ENCODE assay signal across 8 cellular contexts in genomic region chr3:48446425-48447193, GRCh38. TPM values are rescaled to one million over a fixed set of nuclear protein-coding genes. Genes with fewer than 3 reads are reported as not detected.
A peak's percentile ranks its signal among the peaks of the same experiment; 100 is the strongest.
DNase-seq lines count a peak whose midpoint lies in the region; ATAC-seq, FAIRE-seq and TF ChIP-seq lines count a peak whose summit lies in the region.

Gene ATRIP, plus strand, starts transcription at chr3:48446737. Its CDS starts 109 bp downstream, at chr3:48446846.

- DNase-seq in GM13976 (ENCODE audit: low spot score) (peak; percentile 96), NCI-H1436 (lab: John Stamatoyannopoulos, UW) (peak; percentile 66), T-helper 2 cell (peak; percentile 78 to 84 (median 83)), amygdala (lab: John Stamatoyannopoulos, UW) (peak in 55 of 56 donors; percentile 48 to 92 (median 80)), left ventricle myocardium superior (peak; percentile 94), pulmonary artery endothelial cell (ENCODE audit: low read depth, low spot score) (peak; percentile 32), urothelium cell line (ENCODE audit: low spot score) (peak; percentile 95)

- intact Hi-C loops in left ventricle myocardium superior (cut with micrococcal nuclease) = no loop called here

- peak; percentile 89 for ATAC-seq in HG02678 (IDR thresholded peaks at IDR 0.05; ENCODE audit: unreplicated experiment)
- ATAC-seq in left ventricle myocardium superior = peak; percentile 99

- in situ Hi-C loops in GM13976 (cut with MboI; ENCODE audit: low sequenced_read_pairs, unreplicated experiment) = no loop called here

- no peak for TF ChIP-seq CTCF in GM13976 (IDR thresholded peaks at IDR 0.05; ENCODE audit: borderline replicate concordance, control extremely low read depth, extremely low read depth, insufficient read depth, missing control alignments)

- FAIRE-seq in urothelium cell line (lab: Jason Lieb, UNC) = peak; percentile 81

RNA-seq across cellular contexts. Expression of gene ATRIP, which starts in this region (rescaled TPM):
- 4.9 TPM for total RNA-seq in left ventricle myocardium superior
- total RNA-seq in pulmonary artery endothelial cell = 9.2 and 11.3 TPM in 2 replicates

Comparison
In these comparisons a context has a peak if more than half of its experiments do, and no peak if none do; other contexts are left out.
1. Peak in every context shown above with its lines: DNase-seq and ATAC-seq.
2. DNase-seq: peak in every context shown above with its lines; median percentile 96 in GM13976; 95 in urothelium cell line; 94 in left ventricle myocardium superior; 83 in T-helper 2 cell; 80 in amygdala; 66 in NCI-H1436; 32 in pulmonary artery endothelial cell.